In genomic region chr5:159456261-159456660, GRCh38 we compare ENCODE assay signal across 14 cellular contexts.
A peak's percentile ranks its signal among the peaks of the same experiment; 100 is the strongest.
DNase-seq lines count a peak whose midpoint lies in the region; ATAC-seq and TF ChIP-seq lines count a peak whose summit lies in the region.
"Had no signal": no experiment of that assay in that cellular context is flagged by ENCODE, and none has a peak within 500 bp of the region (broad histone marks: within the 10 kb centered on the region; RNA-seq: fewer than 3 reads in every experiment).

No MANE protein-coding gene starts in this region.

- TF ChIP-seq CTCF in HCT116 (IDR thresholded peaks at IDR 0.05 in 2 of 3, conservative IDR thresholded peaks at IDR 0.05 in 1 of 3; ENCODE audit: borderline replicate concordance in 1 of 3, insufficient read depth in 1 of 3, low read depth in 2 of 3, low read length in 2 of 3) = no peak
- TF ChIP-seq CTCF in mammary epithelial cell (conservative IDR thresholded peaks at IDR 0.05 in 1 of 2, IDR thresholded peaks at IDR 0.05 in 1 of 2; ENCODE audit: extremely low read depth in 1 of 2, insufficient read depth in 1 of 2, low read depth in 1 of 2, low read length in 2 of 2) = no peak

- ATAC-seq in HCT116 = no peak
- ATAC-seq in HG03354 (IDR thresholded peaks at IDR 0.05; ENCODE audit: poor library complexity, severe bottlenecking, unreplicated experiment) = peak; percentile 1
- ATAC-seq in stimulated activated memory B cell treated with anti-CD40 and anti-IgM and Interleukin-4, amounts not matched to agents 10 μg/mL and 1 μg/mL and 100 μg/mL, for 72 hours = no peak

- BruUV-seq in HCT116 (replicated peaks; lab: Mats Ljungman, UMichigan) (no TSS peak), mammary epithelial cell (replicated peaks; lab: Mats Ljungman, UMichigan) (no TSS peak)

- H3K9me3 ChIP-seq in HCT116 (ENCODE audit: control insufficient read depth in 1 of 2, insufficient read depth in 1 of 2, low read depth in 1 of 2, low read length in 2 of 2) (no peaks in the 10 kb centered on the region), mammary epithelial cell (replicated peaks; ENCODE audit: insufficient read depth, low read length) (no peaks in the 10 kb centered on the region)

- H3K27ac ChIP-seq in HCT116 (ENCODE audit: low read depth, low read length) (no peak overlapping the region), substantia nigra (ENCODE audit: low read depth, low read length, poor library complexity, severe bottlenecking) (no peak overlapping the region), mammary epithelial cell (ENCODE audit: insufficient read depth, low read depth, low read length) (no peak overlapping the region)
- H3K27ac ChIP-seq: cardiac muscle cell had no signal

- H3K4me1 ChIP-seq in HCT116 (ENCODE audit: control insufficient read depth in 1 of 2, insufficient read depth in 2 of 2, low read length in 2 of 2) = peaks cover 5 to 25% of the 10 kb centered on the region in 2 experiments
- peaks cover 11% of the 10 kb centered on the region for H3K4me1 ChIP-seq in mammary epithelial cell (ENCODE audit: insufficient read depth, low read length)

- no peaks in the 10 kb centered on the region for H3K9me2 ChIP-seq in HCT116 (ENCODE audit: insufficient read depth)

- H3K27ac Mint-ChIP-seq in stimulated activated memory B cell treated with anti-CD40 and anti-IgM and Interleukin-4, amounts not matched to agents 10 μg/mL and 1 μg/mL and 100 μg/mL, for 72 hours = peak overlapping the region; percentile 51
- H3K27ac Mint-ChIP-seq: activated naive CD4-positive, alpha-beta T cell treated with anti-CD3 and anti-CD28 coated beads for 36 hours; progenitor cell of endocrine pancreas; type B pancreatic cell had no signal

- no peak overlapping the region for H3K4me3 ChIP-seq in HCT116 (replicated peaks in 1 of 2; ENCODE audit: low read depth in 1 of 2, low read length in 2 of 2)
- H3K4me3 ChIP-seq in mammary epithelial cell (replicated peaks in 1 of 3; ENCODE audit: insufficient read depth in 1 of 3, low read depth in 2 of 3, low read length in 3 of 3) = no peak overlapping the region
- H3K4me3 ChIP-seq: cardiac muscle cell had no signal

- in situ Hi-C loops in mammary epithelial cell (cut with MboI; ENCODE audit: low sequenced_read_pairs in 2 of 2) (loop anchor here in 1 of 2 donors (10.0 kb wide), 1 partner anchor 459 kb away; the partner anchor contains the start of gene ADRA1B), ACHN (cut with HindIII; ENCODE audit: low pct_ligation_motif_present, low pct_unique_long_range_greater_than_20kb, low sequenced_read_pairs) (no loop called here)

- no peaks in the 10 kb centered on the region for H3K27me3 ChIP-seq in HCT116 (ENCODE audit: insufficient read depth, low read length)
- no peaks in the 10 kb centered on the region for H3K27me3 ChIP-seq in mammary epithelial cell (ENCODE audit: insufficient read depth, low read length)
- H3K27me3 ChIP-seq: cardiac muscle cell had no signal

- POLR2A ChIA-PET in HCT116 (lab: Charles Lee) = interaction anchor here (1.4 kb wide), 1 partner anchor 49 kb away, joined by 3 read pairs; no protein-coding TSS in a partner anchor

- peaks cover 69% of the 10 kb centered on the region for H3K4me1 Mint-ChIP-seq in stimulated activated memory B cell treated with anti-CD40 and anti-IgM and Interleukin-4, amounts not matched to agents 10 μg/mL and 1 μg/mL and 100 μg/mL, for 72 hours

- H3K79me2 ChIP-seq in HCT116 (ENCODE audit: insufficient read depth, low read length) (no peaks in the 10 kb centered on the region), mammary epithelial cell (ENCODE audit: insufficient read depth, low read length) (no peaks in the 10 kb centered on the region)

- CTCF ChIA-PET in HCT116 (lab: Charles Lee) = no interaction called here
- CTCF ChIA-PET in mammary epithelial cell (lab: Charles Lee; ENCODE audit: low non-redundant PET) = interaction anchor here (0.8 kb wide), 1 partner anchor 531 kb away, joined by 4 read pairs; no protein-coding TSS in a partner anchor

- no peak for TF ChIP-seq POLR2A in HCT116 (IDR thresholded peaks at IDR 0.05; ENCODE audit: borderline replicate concordance, extremely low read depth, insufficient read depth, insufficient read length)

- WGBS in mammary epithelial cell (ENCODE audit: low coverage, missing lambda C conversion rate) = 64% methylated on average over 2 of the region's 2 CpGs

- H3K27me3 Mint-ChIP-seq in stimulated activated memory B cell treated with anti-CD40 and anti-IgM and Interleukin-4, amounts not matched to agents 10 μg/mL and 1 μg/mL and 100 μg/mL, for 72 hours = no peaks in the 10 kb centered on the region

- H3K4me2 ChIP-seq in HCT116 (ENCODE audit: low read length) = 0 out of 2 replicates have a peak overlapping the region, but pooled peaks have one; percentile 6
- no peak overlapping the region for H3K4me2 ChIP-seq in mammary epithelial cell (ENCODE audit: insufficient read depth, low read depth, low read length)

- no peaks in the 10 kb centered on the region for H3K36me3 Mint-ChIP-seq in stimulated activated memory B cell treated with anti-CD40 and anti-IgM and Interleukin-4, amounts not matched to agents 10 μg/mL and 1 μg/mL and 100 μg/mL, for 72 hours
- H3K36me3 Mint-ChIP-seq: type B pancreatic cell had no signal

- no peaks in the 10 kb centered on the region for H3K9me3 Mint-ChIP-seq in stimulated activated memory B cell treated with anti-CD40 and anti-IgM and Interleukin-4, amounts not matched to agents 10 μg/mL and 1 μg/mL and 100 μg/mL, for 72 hours
- H3K9me3 Mint-ChIP-seq: activated naive CD4-positive, alpha-beta T cell treated with anti-CD3 and anti-CD28 coated beads for 36 hours; IgD-negative memory B cell had no signal

- intact Hi-C loops in HCT116 (cut with micrococcal nuclease) = no loop called here
- intact Hi-C loops in mammary epithelial cell (cut with micrococcal nuclease) = loop anchor here (10.0 kb wide), 1 partner anchor 319 kb away; no protein-coding TSS in a partner anchor

- H3K36me3 ChIP-seq in HCT116 (ENCODE audit: control insufficient read depth in 1 of 2, insufficient read depth in 2 of 2, low read length in 2 of 2) (no peaks in the 10 kb centered on the region), mammary epithelial cell (ENCODE audit: insufficient read depth, low read length) (no peaks in the 10 kb centered on the region)
- H3K36me3 ChIP-seq: cardiac muscle cell had no signal

- RAD21 ChIA-PET in HCT116 (lab: Charles Lee; ENCODE audit: low non-redundant PET in 1 of 2, low total read pairs in 2 of 2, uncharacterized antibody in 2 of 2, unreplicated experiment in 2 of 2) = no interaction called here

- H3K4me3 Mint-ChIP-seq in stimulated activated memory B cell treated with anti-CD40 and anti-IgM and Interleukin-4, amounts not matched to agents 10 μg/mL and 1 μg/mL and 100 μg/mL, for 72 hours = no peak overlapping the region
- H3K4me3 Mint-ChIP-seq: activated naive CD4-positive, alpha-beta T cell treated with anti-CD3 and anti-CD28 coated beads for 36 hours; IgD-negative memory B cell; type B pancreatic cell had no signal

- peak; percentile 59 for DNase-seq in activated CD8-positive, alpha-beta memory T cell treated with anti-CD3 and anti-CD28 coated beads for 24 hours
- DNase-seq in activated CD8-positive, alpha-beta memory T cell treated with anti-CD3 and anti-CD28 coated beads, Interleukin-2, amount 50 U/mL, for 4 hours = no peak
- DNase-seq in HCT116 (ENCODE audit: low read depth, low spot score) (no peak), substantia nigra (lab: John Stamatoyannopoulos, UW) (no peak), mammary epithelial cell (no peak), ACHN (no peak)
- DNase-seq: NCI-H1092 treated with DMSO at 0.1 percent for 48 hours had no signal

- H4K20me1 ChIP-seq in HCT116 (ENCODE audit: insufficient read depth) = no peaks in the 10 kb centered on the region
- no peaks in the 10 kb centered on the region for H4K20me1 ChIP-seq in mammary epithelial cell (ENCODE audit: insufficient read depth, low read length)

- H3K9ac ChIP-seq in HCT116 (ENCODE audit: low read length) (no peak overlapping the region), mammary epithelial cell (ENCODE audit: insufficient read depth, low read length) (no peak overlapping the region)

- H2AFZ ChIP-seq in HCT116 (ENCODE audit: low read depth, low read length, poor library complexity, severe bottlenecking) = no peak overlapping the region
- no peak overlapping the region for H2AFZ ChIP-seq in mammary epithelial cell (ENCODE audit: low read depth, low read length)

- dilution Hi-C loops in mammary epithelial cell (cut with HindIII; ENCODE audit: low sequenced_read_pairs) = no loop called here

- no peak for TF ChIP-seq RAD21 in HCT116 (IDR thresholded peaks at IDR 0.05; ENCODE audit: low read depth)

TF ChIP-seq in HCT116, 20 proteins besides CTCF, POLR2A, EP300 and RAD21 (continues in another document):
- no peak for TF ChIP-seq YY1 (IDR thresholded peaks at IDR 0.05; ENCODE audit: extremely low read depth, insufficient replicate concordance, low read depth, low read length)
- no peak for TF ChIP-seq CBX3 (IDR thresholded peaks at IDR 0.05; ENCODE audit: low read depth)
- TF ChIP-seq FOSL1 (IDR thresholded peaks at IDR 0.05; ENCODE audit: low read depth) = no peak
- no peak for TF ChIP-seq EZH2phosphoT487 (IDR thresholded peaks at IDR 0.05; ENCODE audit: borderline replicate concordance)
- TF ChIP-seq SP1 (IDR thresholded peaks at IDR 0.05; ENCODE audit: low read depth) = no peak
- TF ChIP-seq ZFX (IDR thresholded peaks at IDR 0.05) = no peak
- no peak for TF ChIP-seq EGR1 (IDR thresholded peaks at IDR 0.05; ENCODE audit: low read depth)
- TF ChIP-seq JUND (IDR thresholded peaks at IDR 0.05) = no peak
- TF ChIP-seq SRF (IDR thresholded peaks at IDR 0.05; ENCODE audit: low read depth) = no peak
- TF ChIP-seq, protein P1, sequence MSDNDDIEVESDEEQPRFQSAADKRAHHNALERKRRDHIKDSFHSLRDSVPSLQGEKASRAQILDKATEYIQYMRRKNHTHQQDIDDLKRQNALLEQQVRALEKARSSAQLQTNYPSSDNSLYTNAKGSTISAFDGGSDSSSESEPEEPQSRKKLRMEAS (IDR thresholded peaks at IDR 0.05) = no peak
- no peak for TF ChIP-seq POLR2AphosphoS5 (IDR thresholded peaks at IDR 0.05; ENCODE audit: low read depth, low read length)
- no peak for TF ChIP-seq SIN3A (IDR thresholded peaks at IDR 0.05; ENCODE audit: low read depth)
- TF ChIP-seq CEBPB (IDR thresholded peaks at IDR 0.05; ENCODE audit: low read depth) = no peak
- TF ChIP-seq, protein P2, sequence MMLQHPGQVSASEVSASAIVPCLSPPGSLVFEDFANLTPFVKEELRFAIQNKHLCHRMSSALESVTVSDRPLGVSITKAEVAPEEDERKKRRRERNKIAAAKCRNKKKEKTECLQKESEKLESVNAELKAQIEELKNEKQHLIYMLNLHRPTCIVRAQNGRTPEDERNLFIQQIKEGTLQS (IDR thresholded peaks at IDR 0.05) = no peak
